23 cellular contexts compared by ENCODE assay signal in genomic region chr15:40558952-40559742, GRCh38. TPM values are rescaled to one million over a fixed set of nuclear protein-coding genes. Genes with fewer than 3 reads are reported as not detected.
DNase-seq lines count a peak whose midpoint lies in the region; ATAC-seq, FAIRE-seq and TF ChIP-seq lines count a peak whose summit lies in the region.
"Had no signal": no experiment of that assay in that cellular context is flagged by ENCODE, and none has a peak within 500 bp of the region (broad histone marks: within the 10 kb centered on the region; RNA-seq: fewer than 3 reads in every experiment).

No MANE protein-coding gene starts in this region.

- ATAC-seq in activated naive CD8-positive, alpha-beta T cell treated with anti-CD3 and anti-CD28 coated beads, Interleukin-2, amount 50 U/mL, for 24 hours = no peak
- no peak for ATAC-seq in GM18870 (IDR thresholded peaks at IDR 0.05; ENCODE audit: unreplicated experiment)
- ATAC-seq in GM18873 (IDR thresholded peaks at IDR 0.05; ENCODE audit: low FRiP score, unreplicated experiment) = no peak
- ATAC-seq: activated CD8-positive, alpha-beta memory T cell treated with anti-CD3 and anti-CD28 coated beads, Interleukin-2, amount 10 ng/mL, durations not matched to agents 7 days and 5 days; HCT116; naive thymus-derived CD4-positive, alpha-beta T cell had no signal

- H3K4me3 Mint-ChIP-seq in IgD-negative memory B cell (peak overlapping the region; percentile 69 to 90 (median 88)), progenitor cell of endocrine pancreas (ENCODE audit: low read depth) (no peak overlapping the region)
- H3K4me3 Mint-ChIP-seq in activated naive CD8-positive, alpha-beta T cell treated with anti-CD3 and anti-CD28 coated beads, Interleukin-2, amount 50 U/mL, for 24 hours = no peak overlapping the region
- H3K4me3 Mint-ChIP-seq: activated CD8-positive, alpha-beta memory T cell treated with anti-CD3 and anti-CD28 coated beads, Interleukin-2, amount 10 ng/mL, durations not matched to agents 7 days and 5 days; naive thymus-derived CD4-positive, alpha-beta T cell had no signal

- peak; percentile 26 for FAIRE-seq in GM18507 (lab: Jason Lieb, UNC)
- FAIRE-seq: islet of Langerhans had no signal

- no peak for DNase-seq in GM18507 (ENCODE audit: extremely low spot score, insufficient read length, low read depth)
- DNase-seq in activated naive CD8-positive, alpha-beta T cell treated with anti-CD3 and anti-CD28 coated beads, Interleukin-2, amount 50 U/mL, for 24 hours = no peak
- no peak for DNase-seq in progenitor cell of endocrine pancreas (ENCODE audit: low spot score, unreplicated experiment)
- no peak for DNase-seq in epidermal melanocyte (ENCODE audit: insufficient read length, low spot score)
- DNase-seq: activated CD4-positive, alpha-beta T cell treated with anti-CD3 and anti-CD28 coated beads for 1 hour; activated CD8-positive, alpha-beta memory T cell treated with anti-CD3 and anti-CD28 coated beads, Interleukin-2, amount 10 ng/mL, durations not matched to agents 7 days and 5 days; amygdala; caudate nucleus; effector CD8-positive, alpha-beta T cell; head of caudate nucleus; naive thymus-derived CD4-positive, alpha-beta T cell; NCI-H1105; NCI-H2107; NCI-H524; SHP77 treated with DMSO at 0.1 percent for 48 hours; stimulated activated CD4-positive, alpha-beta T cell treated with anti-CD3 and anti-CD28 coated beads, Interleukin-1b, Interleukin-23, amount 100 ng/mL, for 48 hours; T-helper 2 cell; uterus had no signal

- TF ChIP-seq CTCF in progenitor cell of endocrine pancreas (IDR thresholded peaks at IDR 0.05; ENCODE audit: unreplicated experiment) = no peak

- H3K27me3 Mint-ChIP-seq in IgD-negative memory B cell (no peaks in the 10 kb centered on the region), progenitor cell of endocrine pancreas (no peaks in the 10 kb centered on the region)
- no peaks in the 10 kb centered on the region for H3K27me3 Mint-ChIP-seq in activated naive CD8-positive, alpha-beta T cell treated with anti-CD3 and anti-CD28 coated beads, Interleukin-2, amount 50 U/mL, for 24 hours
- H3K27me3 Mint-ChIP-seq: activated CD8-positive, alpha-beta memory T cell treated with anti-CD3 and anti-CD28 coated beads, Interleukin-2, amount 10 ng/mL, durations not matched to agents 7 days and 5 days; naive thymus-derived CD4-positive, alpha-beta T cell had no signal

- H3K9me3 Mint-ChIP-seq in IgD-negative memory B cell (no peaks in the 10 kb centered on the region), progenitor cell of endocrine pancreas (ENCODE audit: low read depth) (no peaks in the 10 kb centered on the region)
- no peaks in the 10 kb centered on the region for H3K9me3 Mint-ChIP-seq in activated naive CD8-positive, alpha-beta T cell treated with anti-CD3 and anti-CD28 coated beads, Interleukin-2, amount 50 U/mL, for 24 hours
- H3K9me3 Mint-ChIP-seq: naive thymus-derived CD4-positive, alpha-beta T cell had no signal

- H3K36me3 Mint-ChIP-seq in IgD-negative memory B cell = peaks cover 26% of the 10 kb centered on the region
- peaks cover 57% of the 10 kb centered on the region for H3K36me3 Mint-ChIP-seq in activated naive CD8-positive, alpha-beta T cell treated with anti-CD3 and anti-CD28 coated beads, Interleukin-2, amount 50 U/mL, for 24 hours (ENCODE audit: low read depth)
- peaks cover 12% of the 10 kb centered on the region for H3K36me3 Mint-ChIP-seq in progenitor cell of endocrine pancreas (ENCODE audit: insufficient read depth)

- peak overlapping the region; percentile 90 to 98 (median 95) for H3K27ac Mint-ChIP-seq in IgD-negative memory B cell
- H3K27ac Mint-ChIP-seq in activated naive CD8-positive, alpha-beta T cell treated with anti-CD3 and anti-CD28 coated beads, Interleukin-2, amount 50 U/mL, for 24 hours = peak overlapping the region; percentile 66
- H3K27ac Mint-ChIP-seq in progenitor cell of endocrine pancreas = peak overlapping the region; percentile 59
- H3K27ac Mint-ChIP-seq: activated CD8-positive, alpha-beta memory T cell treated with anti-CD3 and anti-CD28 coated beads, Interleukin-2, amount 10 ng/mL, durations not matched to agents 7 days and 5 days had no signal

- peaks cover 56 to 69% (median 63%) of the 10 kb centered on the region in 3 donors for H3K4me1 Mint-ChIP-seq in IgD-negative memory B cell
- H3K4me1 Mint-ChIP-seq in activated naive CD8-positive, alpha-beta T cell treated with anti-CD3 and anti-CD28 coated beads, Interleukin-2, amount 50 U/mL, for 24 hours = peaks cover 49% of the 10 kb centered on the region
- H3K4me1 Mint-ChIP-seq in progenitor cell of endocrine pancreas (ENCODE audit: low read depth) = peaks cover 6% of the 10 kb centered on the region

RNA-seq across cellular contexts. Expression of gene CCDC32, which starts 5.7 kb away (rescaled TPM):
- polyA plus RNA-seq in IgD-negative memory B cell = 131 TPM
- total RNA-seq in progenitor cell of endocrine pancreas = 21.7 and 22.2 TPM in 2 replicates

RNA-seq across cellular contexts. Expression of gene RPUSD2, which starts 10.0 kb away (rescaled TPM):
- 19.7 TPM for polyA plus RNA-seq in IgD-negative memory B cell
- 11.5 and 13.2 TPM in 2 replicates for total RNA-seq in progenitor cell of endocrine pancreas

RNA-seq across cellular contexts. Expression of gene KNL1, which starts 34.9 kb away (rescaled TPM):
- 1.1 TPM for polyA plus RNA-seq in IgD-negative memory B cell
- total RNA-seq in progenitor cell of endocrine pancreas = 11.7 and 12.1 TPM in 2 replicates

Comparison
In these comparisons a context has a peak if more than half of its experiments do, and no peak if none do; other contexts are left out.
1. H3K4me3 Mint-ChIP-seq: peak in IgD-negative memory B cell (4 of 4); none in activated naive CD8-positive, alpha-beta T cell treated with anti-CD3 and anti-CD28 coated beads, Interleukin-2, amount 50 U/mL, for 24 hours (single experiment) and progenitor cell of endocrine pancreas (single experiment).
2. Peak in every context shown above with its lines, with median percentiles within 50 percentile points of each other: H3K27ac Mint-ChIP-seq.